In the genomic region with DNA sequence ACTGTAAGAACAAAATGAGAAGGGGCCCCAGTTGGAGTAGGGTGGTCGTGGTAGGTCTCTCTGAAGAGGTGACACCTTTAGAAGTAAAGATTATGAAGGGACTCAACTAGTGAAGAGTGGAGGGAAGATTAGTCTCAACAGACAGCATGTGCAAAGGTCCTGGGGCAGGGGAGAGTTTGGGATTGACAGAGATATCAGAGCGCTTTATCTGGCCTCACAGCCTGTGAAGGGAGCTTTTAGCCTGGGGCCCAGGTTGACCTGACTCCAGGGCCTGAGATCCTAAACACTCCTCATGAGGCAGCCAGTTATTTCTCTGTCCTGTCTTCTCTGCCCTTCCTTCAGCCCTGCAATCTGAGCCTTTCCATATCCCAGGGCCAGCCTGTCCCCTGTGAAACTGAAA, we compare ENCODE assay signal across 3 cellular contexts.
TF ChIP-seq lines count a peak whose summit lies in the region.

No MANE protein-coding gene starts in this region.

TF ChIP-seq in HEK293, 187 proteins besides CTCF, POLR2A, EP300 and RAD21:
- TF ChIP-seq, protein P1, sequence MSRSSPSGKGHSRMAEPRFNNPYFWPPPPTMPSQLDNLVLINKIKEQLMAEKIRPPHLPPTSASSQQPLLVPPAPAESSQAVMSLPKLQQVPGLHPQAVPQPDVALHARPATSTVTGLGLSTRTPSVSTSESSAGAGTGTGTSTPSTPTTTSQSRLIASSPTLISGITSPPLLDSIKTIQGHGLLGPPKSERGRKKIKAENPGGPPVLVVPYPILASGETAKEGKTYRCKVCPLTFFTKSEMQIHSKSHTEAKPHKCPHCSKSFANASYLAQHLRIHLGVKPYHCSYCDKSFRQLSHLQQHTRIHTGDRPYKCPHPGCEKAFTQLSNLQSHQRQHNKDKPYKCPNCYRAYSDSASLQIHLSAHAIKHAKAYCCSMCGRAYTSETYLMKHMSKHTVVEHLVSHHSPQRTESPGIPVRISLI (tag by site-specific recombination; IDR thresholded peaks at IDR 0.05): no peak
- TF ChIP-seq ZNF18 (tag by site-specific recombination; IDR thresholded peaks at IDR 0.05) (no peak), ZNF623 (tag by site-specific recombination; IDR thresholded peaks at IDR 0.05) (peak; percentile 90), ZBTB49 (tag by site-specific recombination; IDR thresholded peaks at IDR 0.05; ENCODE audit: low read depth) (no peak), ZNF140 (tag by site-specific recombination; IDR thresholded peaks at IDR 0.05) (no peak)

TF ChIP-seq in K562, 482 proteins besides CTCF, POLR2A, EP300 and RAD21:
- TF ChIP-seq RBM25 (IDR thresholded peaks at IDR 0.05; ENCODE audit: low read depth, low read length, severe bottlenecking): peak; percentile 93
- TF ChIP-seq, protein P2, sequence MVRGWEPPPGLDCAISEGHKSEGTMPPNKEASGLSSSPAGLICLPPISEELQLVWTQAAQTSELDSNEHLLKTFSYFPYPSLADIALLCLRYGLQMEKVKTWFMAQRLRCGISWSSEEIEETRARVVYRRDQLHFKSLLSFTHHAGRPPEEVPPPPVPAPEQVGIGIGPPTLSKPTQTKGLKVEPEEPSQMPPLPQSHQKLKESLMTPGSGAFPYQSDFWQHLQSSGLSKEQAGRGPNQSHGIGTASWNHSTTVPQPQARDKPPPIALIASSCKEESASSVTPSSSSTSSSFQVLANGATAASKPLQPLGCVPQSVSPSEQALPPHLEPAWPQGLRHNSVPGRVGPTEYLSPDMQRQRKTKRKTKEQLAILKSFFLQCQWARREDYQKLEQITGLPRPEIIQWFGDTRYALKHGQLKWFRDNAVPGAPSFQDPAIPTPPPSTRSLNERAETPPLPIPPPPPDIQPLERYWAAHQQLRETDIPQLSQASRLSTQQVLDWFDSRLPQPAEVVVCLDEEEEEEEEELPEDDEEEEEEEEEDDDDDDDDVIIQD (CRISPR knock-in tag; IDR thresholded peaks at IDR 0.05): no peak

TF ChIP-seq in H1, 55 proteins besides CTCF, POLR2A, EP300 and RAD21:
- no peak for TF ChIP-seq SUZ12 (IDR thresholded peaks at IDR 0.05; ENCODE audit: low read length)
- no peak for TF ChIP-seq KDM5A (IDR thresholded peaks at IDR 0.05; ENCODE audit: low read length)
- no peak for TF ChIP-seq SRF (IDR thresholded peaks at IDR 0.05; ENCODE audit: low read depth, low read length)
- TF ChIP-seq SP1 (IDR thresholded peaks at IDR 0.05; ENCODE audit: low read depth, low read length): no peak
